ENCODE assay signal across 8 cellular contexts in genomic region chr10:61786728-61787127, GRCh38.
A peak's percentile ranks its signal among the peaks of the same experiment; 100 is the strongest.
DNase-seq lines count a peak whose midpoint lies in the region; ATAC-seq and TF ChIP-seq lines count a peak whose summit lies in the region.

No MANE protein-coding gene starts in this region.

- H3K4me3 Mint-ChIP-seq in activated naive CD4-positive, alpha-beta T cell treated with anti-CD3 and anti-CD28 coated beads for 36 hours, result no peak overlapping the region

- intact Hi-C loops in activated naive CD4-positive, alpha-beta T cell treated with anti-CD3 and anti-CD28 coated beads for 36 hours (cut with micrococcal nuclease), result no loop called here

- in situ Hi-C loops in astrocyte of the spinal cord (cut with HindIII; ENCODE audit: low sequenced_read_pairs), result no loop called here

- no peaks in the 10 kb centered on the region for H3K36me3 Mint-ChIP-seq in activated naive CD4-positive, alpha-beta T cell treated with anti-CD3 and anti-CD28 coated beads for 36 hours (ENCODE audit: low read depth)

- H3K4me3 ChIP-seq in AG04449 (ENCODE audit: low read depth, low read length) (no peak overlapping the region), astrocyte of the spinal cord (ENCODE audit: low read depth, low read length) (no peak overlapping the region), skeletal muscle cell (ENCODE audit: low read depth, low read length) (no peak overlapping the region)

- CTCF ChIA-PET in AG04449 (lab: Yijun Ruan, JAX), result no interaction called here
- CTCF ChIA-PET in activated naive CD4-positive, alpha-beta T cell treated with anti-CD3 and anti-CD28 coated beads for 36 hours (lab: Charles Lee), result no interaction called here

- peak; percentile 34 for DNase-seq in AG04449 (ENCODE audit: low read depth, low spot score)
- peak; percentile 88 for DNase-seq in astrocyte of the spinal cord (ENCODE audit: low read depth, low spot score)
- peak; percentile 45 for DNase-seq in skeletal muscle cell (ENCODE audit: low read depth)
- no peak for DNase-seq in germinal center (ENCODE audit: low spot score)
- DNase-seq in NCI-H524 (lab: John Stamatoyannopoulos, UW), result no peak
- no peak for DNase-seq in activated naive CD4-positive, alpha-beta T cell treated with anti-CD3 and anti-CD28 coated beads for 36 hours

- no peak overlapping the region for H3K27ac Mint-ChIP-seq in activated naive CD4-positive, alpha-beta T cell treated with anti-CD3 and anti-CD28 coated beads for 36 hours

- POLR2A ChIA-PET in AG04449 (lab: Yijun Ruan, JAX), result no interaction called here

- H3K4me1 Mint-ChIP-seq in activated naive CD4-positive, alpha-beta T cell treated with anti-CD3 and anti-CD28 coated beads for 36 hours (ENCODE audit: low read depth), result peaks cover 14% of the 10 kb centered on the region

- TF ChIP-seq CTCF in AG04449 (IDR thresholded peaks at IDR 0.05; ENCODE audit: insufficient read depth, low read length, missing control alignments) (no peak), astrocyte of the spinal cord (IDR thresholded peaks at IDR 0.05; ENCODE audit: low read depth, low read length) (no peak)

- H3K27me3 Mint-ChIP-seq in activated naive CD4-positive, alpha-beta T cell treated with anti-CD3 and anti-CD28 coated beads for 36 hours (ENCODE audit: low read depth), result no peaks in the 10 kb centered on the region

- H3K9me3 Mint-ChIP-seq in activated naive CD4-positive, alpha-beta T cell treated with anti-CD3 and anti-CD28 coated beads for 36 hours, result no peaks in the 10 kb centered on the region

- ATAC-seq in GM19328 (IDR thresholded peaks at IDR 0.05; ENCODE audit: unreplicated experiment) (peak; percentile 95), HG03159 (IDR thresholded peaks at IDR 0.05; ENCODE audit: unreplicated experiment) (peak; percentile 99)

Comparison
In these comparisons a context has a peak if more than half of its experiments do, and no peak if none do; other contexts are left out.
1. DNase-seq: peak in AG04449 (single experiment), astrocyte of the spinal cord (single experiment) and skeletal muscle cell (single experiment); none in germinal center (single experiment), NCI-H524 (0 of 2) and activated naive CD4-positive, alpha-beta T cell treated with anti-CD3 and anti-CD28 coated beads for 36 hours (single experiment).